In genomic region chr16:82761858-82762257, GRCh38 we compare ENCODE assay signal across 10 cellular contexts.
DNase-seq lines count a peak whose midpoint lies in the region; ATAC-seq and TF ChIP-seq lines count a peak whose summit lies in the region.
"Had no signal": no experiment of that assay in that cellular context is flagged by ENCODE, and none has a peak within 500 bp of the region (broad histone marks: within the 10 kb centered on the region; RNA-seq: fewer than 3 reads in every experiment).

No MANE protein-coding gene starts in this region.

- intact Hi-C loops in mucosa of descending colon (cut with DNase I, micrococcal nuclease): no loop called here

- no peaks in the 10 kb centered on the region for H3K9me2 ChIP-seq in Karpas-422 (replicated peaks; ENCODE audit: insufficient read depth, low read length)

- DNase-seq in AG08395 (ENCODE audit: low spot score) (peak; percentile 16), Karpas-422 (peak; percentile 62), mucosa of descending colon (peak in 1 of 3 donors; percentile 25), NCI-H187 (lab: John Stamatoyannopoulos, UW) (no peak), H7 (no peak)
- DNase-seq: NCI-H146 had no signal

- H3K27ac ChIP-seq in Karpas-422 (ENCODE audit: low read length): no peak overlapping the region

- peak overlapping the region; percentile 46 for H3K4me3 ChIP-seq in Karpas-422 (ENCODE audit: low read length)
- H3K4me3 ChIP-seq in endocrine pancreas (ENCODE audit: control insufficient read depth, insufficient read depth, low read length): peak overlapping the region; percentile 34
- H3K4me3 ChIP-seq in mucosa of descending colon: no peak overlapping the region
- H3K4me3 ChIP-seq in H7 (ENCODE audit: insufficient read depth, low read depth, low read length): no peak overlapping the region

- peaks cover 17% of the 10 kb centered on the region for H3K4me1 ChIP-seq in Karpas-422 (ENCODE audit: low read length)
- H3K4me1 ChIP-seq in endocrine pancreas (ENCODE audit: control insufficient read depth, insufficient read depth, low read length): no peaks in the 10 kb centered on the region
- no peaks in the 10 kb centered on the region for H3K4me1 ChIP-seq in mucosa of descending colon (ENCODE audit: low read depth)

- H3K27me3 ChIP-seq in Karpas-422 (ENCODE audit: low read length): no peaks in the 10 kb centered on the region
- peaks cover 3% of the 10 kb centered on the region for H3K27me3 ChIP-seq in endocrine pancreas (ENCODE audit: control insufficient read depth, insufficient read depth, low read length)
- no peaks in the 10 kb centered on the region for H3K27me3 ChIP-seq in H7 (ENCODE audit: control insufficient read depth, insufficient read depth, low read length)

- H3K4me2 ChIP-seq in Karpas-422 (ENCODE audit: low read depth, low read length, poor library complexity, severe bottlenecking): peak overlapping the region; percentile 65

- no peak for TF ChIP-seq CTCF in mucosa of descending colon (IDR thresholded peaks at IDR 0.05)

- H3K9me3 ChIP-seq in Karpas-422 (ENCODE audit: low read length) (no peaks in the 10 kb centered on the region), endocrine pancreas (ENCODE audit: control insufficient read depth, low read length) (no peaks in the 10 kb centered on the region), mucosa of descending colon (no peaks in the 10 kb centered on the region)

- ATAC-seq in mucosa of descending colon: peak; percentile 76
- ATAC-seq in GM18505 (IDR thresholded peaks at IDR 0.05; ENCODE audit: unreplicated experiment): no peak
- no peak for ATAC-seq in GM18870 (IDR thresholded peaks at IDR 0.05; ENCODE audit: unreplicated experiment)
- ATAC-seq: activated T-helper 17 cell treated with anti-CD3 and anti-CD28 coated beads, Interleukin-2, amount 50 U/mL, for 72 hours had no signal

- peak overlapping the region; percentile 49 for H2AFZ ChIP-seq in Karpas-422 (ENCODE audit: low read length)

- TF ChIP-seq POLR2A in GM18505 (IDR thresholded peaks at IDR 0.05; ENCODE audit: borderline replicate concordance, extremely low read depth, insufficient read depth, insufficient read length): no peak

- no peaks in the 10 kb centered on the region for H4K20me1 ChIP-seq in Karpas-422 (ENCODE audit: insufficient read depth, low read depth, low read length)

- H3K36me3 ChIP-seq in Karpas-422 (ENCODE audit: insufficient read depth, low read length): no peaks in the 10 kb centered on the region
- H3K36me3 ChIP-seq in endocrine pancreas (ENCODE audit: control insufficient read depth, insufficient read depth, low read length): no peaks in the 10 kb centered on the region
- H3K36me3 ChIP-seq in mucosa of descending colon (ENCODE audit: low read depth): no peaks in the 10 kb centered on the region
- no peaks in the 10 kb centered on the region for H3K36me3 ChIP-seq in H7 (replicated peaks; ENCODE audit: control insufficient read depth, insufficient read depth, low read length)

- H3K9ac ChIP-seq in Karpas-422 (ENCODE audit: low read length) (peak overlapping the region; percentile 35), endocrine pancreas (ENCODE audit: control insufficient read depth, insufficient read depth, low read length) (no peak overlapping the region)

- no peaks in the 10 kb centered on the region for H3K79me2 ChIP-seq in Karpas-422 (ENCODE audit: low read length)

Comparison
In these comparisons a context has a peak if more than half of its experiments do, and no peak if none do; other contexts are left out.
1. DNase-seq: peak in AG08395 (single experiment) and Karpas-422 (single experiment); none in NCI-H187 (0 of 2) and H7 (single experiment).
2. H3K4me3 ChIP-seq: peak in Karpas-422 (single experiment) and endocrine pancreas (single experiment); none in mucosa of descending colon (single experiment) and H7 (single experiment).